1 cellular context compared by ENCODE assay signal in genomic region chr17:75719732-75720131, GRCh38.
TF ChIP-seq lines count a peak whose summit lies in the region.

No MANE protein-coding gene starts in this region.

TF ChIP-seq in GM23338, 12 proteins besides CTCF, POLR2A, EP300 and RAD21 (continued from another document):
- TF ChIP-seq ZNF462 (CRISPR knock-in tag; IDR thresholded peaks at IDR 0.05), result no peak
- TF ChIP-seq CREB1 (CRISPR knock-in tag; IDR thresholded peaks at IDR 0.05; ENCODE audit: low read depth), result no peak
- no peak for TF ChIP-seq ETS1 (IDR thresholded peaks at IDR 0.05)
- TF ChIP-seq REST (IDR thresholded peaks at IDR 0.05; ENCODE audit: unreplicated experiment), result no peak
